Comparison of ENCODE assay signal across 8 cellular contexts in genomic region chr6:85449818-85450577, GRCh38. TPM values are rescaled to one million over a fixed set of nuclear protein-coding genes. Genes with fewer than 3 reads are reported as not detected.
A peak's percentile ranks its signal among the peaks of the same experiment; 100 is the strongest.
DNase-seq lines count a peak whose midpoint lies in the region; ATAC-seq and FAIRE-seq lines count a peak whose summit lies in the region.

TSS of gene NT5E (plus strand) at chr6:85450083. CDS start at chr6:85450140, 57 bp downstream.

- CTCF ChIA-PET in CD4-positive, alpha-beta memory T cell (lab: Charles Lee; ENCODE audit: partially characterized antibody) = interaction anchor here (1.0 to 2.7 kb wide), 3 partner anchors 14 to 37 kb away, joined by 4 to 8 read pairs (median 7); no protein-coding TSS in a partner anchor

- H3K27ac ChIP-seq in CD4-positive, alpha-beta memory T cell (ENCODE audit: low read depth, low read length) = no peak within 1 kb of the TSS
- H3K27ac ChIP-seq in small intestine (ENCODE audit: low read depth in 1 of 2, low read length in 1 of 2) = peak within 1 kb of the TSS; percentile 71 to 79

- peak in 4 of 5 donors; percentile 16 to 45 (median 27) for DNase-seq in CD4-positive, alpha-beta memory T cell
- peak; percentile 47 for DNase-seq in GM19240 (ENCODE audit: insufficient read length, low spot score)
- DNase-seq in SW480 (ENCODE audit: low spot score) = peak; percentile 64
- DNase-seq in central memory CD8-positive, alpha-beta T cell (ENCODE audit: low spot score in 2 of 2) = peak; percentile 21 to 24
- peak; percentile 89 for DNase-seq in islet precursor cell
- peak; percentile 69 for DNase-seq in small intestine
- no peak for DNase-seq in cerebellar nuclear complex (lab: John Stamatoyannopoulos, UW)

- H3K36me3 ChIP-seq in CD4-positive, alpha-beta memory T cell (ENCODE audit: insufficient read depth, low read length) = no peaks in the 10 kb centered on the region
- H3K36me3 ChIP-seq in small intestine (ENCODE audit: control insufficient read depth in 2 of 2, insufficient read depth in 2 of 2, low read length in 2 of 2) = no peaks in the 10 kb centered on the region

- H3K4me3 ChIP-seq in CD4-positive, alpha-beta memory T cell (ENCODE audit: low read length in 2 of 2) = no peak within 1 kb of the TSS
- H3K4me3 ChIP-seq in small intestine (ENCODE audit: low read depth in 1 of 2, low read length in 2 of 2) = peak within 1 kb of the TSS; percentile 63 to 66

- H3K27me3 Mint-ChIP-seq in CD4-positive, alpha-beta memory T cell = peaks cover 37 to 47% of the 10 kb centered on the region in 2 donors
- peaks cover 63% of the 10 kb centered on the region for H3K27me3 Mint-ChIP-seq in central memory CD8-positive, alpha-beta T cell

- 0 to 1% (median 0%) methylated on average over 72 to 82 of the region's 82 CpGs for WGBS in small intestine, 3 donors

- peak within 1 kb of the TSS; percentile 82 to 95 (median 90) for H3K4me3 Mint-ChIP-seq in CD4-positive, alpha-beta memory T cell
- peak within 1 kb of the TSS; percentile 88 for H3K4me3 Mint-ChIP-seq in central memory CD8-positive, alpha-beta T cell

- POLR2A ChIA-PET in CD4-positive, alpha-beta memory T cell (lab: Charles Lee; ENCODE audit: partially characterized antibody) = interaction anchor here (0.9 to 3.7 kb wide), 5 partner anchors 8 to 229 kb away, joined by 3 to 12 read pairs (median 3); no protein-coding TSS in a partner anchor

- H3K9me3 ChIP-seq in CD4-positive, alpha-beta memory T cell (ENCODE audit: control insufficient read depth in 1 of 2, low read length in 2 of 2) = no peaks in the 10 kb centered on the region
- no peaks in the 10 kb centered on the region for H3K9me3 ChIP-seq in small intestine (ENCODE audit: control insufficient read depth, low read depth)

- H3K9me3 Mint-ChIP-seq in CD4-positive, alpha-beta memory T cell = peaks cover 0 to 2% (median 0%) of the 10 kb centered on the region in 8 donors
- H3K9me3 Mint-ChIP-seq in central memory CD8-positive, alpha-beta T cell = no peaks in the 10 kb centered on the region

- intact Hi-C loops in CD4-positive, alpha-beta memory T cell (cut with micrococcal nuclease) = loop anchor here (1.0 kb wide), 1 partner anchor 33 kb away; no protein-coding TSS in a partner anchor

- H3K4me1 Mint-ChIP-seq in CD4-positive, alpha-beta memory T cell = peaks cover 9 to 36% (median 16%) of the 10 kb centered on the region in 4 donors
- peaks cover 51% of the 10 kb centered on the region for H3K4me1 Mint-ChIP-seq in central memory CD8-positive, alpha-beta T cell

- no peak for FAIRE-seq in small intestine (lab: Jason Lieb, UNC)

- ATAC-seq in HG03354 (IDR thresholded peaks at IDR 0.05; ENCODE audit: poor library complexity, severe bottlenecking, unreplicated experiment) = peak; percentile 86
- ATAC-seq in central memory CD8-positive, alpha-beta T cell (replicated peaks; ENCODE audit: extremely low read depth, poor library complexity, severe bottlenecking) = peak; percentile 63

- peaks cover 8% of the 10 kb centered on the region for H3K27me3 ChIP-seq in CD4-positive, alpha-beta memory T cell (ENCODE audit: insufficient read depth, low read length)
- peaks cover 0 to 3% of the 10 kb centered on the region in 2 donors for H3K27me3 ChIP-seq in small intestine (ENCODE audit: control insufficient read depth in 2 of 2, insufficient read depth in 2 of 2, low read length in 2 of 2)

- peak within 1 kb of the TSS in 5 of 7 donors; percentile 38 to 87 (median 72) for H3K27ac Mint-ChIP-seq in CD4-positive, alpha-beta memory T cell
- H3K27ac Mint-ChIP-seq in central memory CD8-positive, alpha-beta T cell (ENCODE audit: low read depth) = peak within 1 kb of the TSS; percentile 49

- peaks cover 7% of the 10 kb centered on the region for H3K4me1 ChIP-seq in CD4-positive, alpha-beta memory T cell (ENCODE audit: insufficient read depth, low read length)
- H3K4me1 ChIP-seq in small intestine (ENCODE audit: control insufficient read depth in 2 of 2, insufficient read depth in 1 of 2, low read depth in 1 of 2, low read length in 1 of 2) = peaks cover 4 to 14% of the 10 kb centered on the region in 2 donors

- H3K36me3 Mint-ChIP-seq in CD4-positive, alpha-beta memory T cell = no peaks in the 10 kb centered on the region
- peaks cover 10% of the 10 kb centered on the region for H3K36me3 Mint-ChIP-seq in central memory CD8-positive, alpha-beta T cell (ENCODE audit: insufficient read depth)

RNA-seq across cellular contexts. Expression of gene NT5E, which starts in this region (rescaled TPM):
- 1 to 10 TPM; 3.3 TPM for total RNA-seq in CD4-positive, alpha-beta memory T cell
- polyA plus RNA-seq in CD4-positive, alpha-beta memory T cell = 10 to 100 TPM; 14.9 to 15.8 TPM
- polyA plus RNA-seq in small intestine = 10 to 100 TPM in 2 of 3 donors, 1 to 10 TPM in 1; 5.8 to 24.9 (median 11.8) TPM

Comparison
In these comparisons a context has a peak if more than half of its experiments do, and no peak if none do; other contexts are left out.
1. DNase-seq: peak in CD4-positive, alpha-beta memory T cell (4 of 5), GM19240 (single experiment), SW480 (single experiment), central memory CD8-positive, alpha-beta T cell (2 of 2), islet precursor cell (single experiment) and small intestine (single experiment); none in cerebellar nuclear complex (0 of 2).
2. H3K4me3 ChIP-seq: peak in small intestine (2 of 2); none in CD4-positive, alpha-beta memory T cell (0 of 2).